In genomic region chr6:129444683-129445082, GRCh38 we compare ENCODE assay signal across 26 cellular contexts.
"Had no signal": no experiment of that assay in that cellular context is flagged by ENCODE, and none has a peak within 500 bp of the region (broad histone marks: within the 10 kb centered on the region; RNA-seq: fewer than 3 reads in every experiment).

No MANE protein-coding gene starts in this region.

- H3K27me3 Mint-ChIP-seq: activated CD4-positive, alpha-beta T cell treated with anti-CD3 and anti-CD28 coated beads, Interleukin-2, amount 10 ng/mL, durations not matched to agents 24 days and 14 days had no signal

- H3K4me1 ChIP-seq: SJSA1 had no signal

- ATAC-seq: activated T-cell treated with anti-CD3 and anti-CD28 coated beads, Interleukin-2, amount 50 U/mL, for 4 hours; Panc1 had no signal

- H3K36me3 Mint-ChIP-seq: brain had no signal

- H3K27ac Mint-ChIP-seq: activated CD4-positive, alpha-beta T cell treated with anti-CD3 and anti-CD28 coated beads, Interleukin-2, amount 10 ng/mL, durations not matched to agents 24 days and 14 days; activated T-helper 1 cell treated with anti-CD3 and anti-CD28 coated beads, Interleukin-12 subunit alpha, Interleukin-12 subunit beta, Interleukin-2, Interleukin-4 antibody, amounts not matched to agents 30 ng/mL and 10 ng/mL and 1 ng/mL, durations not matched to agents 14 hours and 24 hours and 36 hours; brain; T-helper 1 cell treated with Interleukin-12 subunit alpha and Interleukin-12 subunit beta and Interleukin-4 antibody, amounts not matched to agents 30 μg/mL and 1 μg/mL, for 36 hours; T-helper 2 cell treated with Interferon-gamma antibody and Interleukin-4, amounts not matched to agents 5 μg/mL and 100 μg/mL, for 36 hours had no signal

- H3K27me3 ChIP-seq: SJSA1 had no signal

- H3K36me3 ChIP-seq: SJSA1 had no signal

- H3K9me3 Mint-ChIP-seq: activated T-cell treated with anti-CD3 and anti-CD28 coated beads, Interleukin-2, amount 50 U/mL, for 4 hours; brain; T-helper 2 cell treated with Interferon-gamma antibody and Interleukin-4, amounts not matched to agents 5 μg/mL and 100 μg/mL, for 36 hours had no signal

- H3K27ac ChIP-seq: KMS-11, SJSA1 had no signal

- H3K4me3 Mint-ChIP-seq: activated CD4-positive, alpha-beta T cell treated with anti-CD3 and anti-CD28 coated beads, Interleukin-2, amount 10 ng/mL, durations not matched to agents 24 days and 14 days; activated T-cell treated with anti-CD3 and anti-CD28 coated beads, Interleukin-2, amount 50 U/mL, for 4 hours; activated T-helper 1 cell treated with anti-CD3 and anti-CD28 coated beads, Interleukin-12 subunit alpha, Interleukin-12 subunit beta, Interleukin-2, Interleukin-4 antibody, amounts not matched to agents 30 ng/mL and 10 ng/mL and 1 ng/mL, durations not matched to agents 14 hours and 24 hours and 36 hours; brain; T-helper 1 cell treated with Interleukin-12 subunit alpha and Interleukin-12 subunit beta and Interleukin-4 antibody, amounts not matched to agents 30 μg/mL and 1 μg/mL, for 36 hours; T-helper 2 cell treated with Interferon-gamma antibody and Interleukin-4, amounts not matched to agents 5 μg/mL and 100 μg/mL, for 36 hours had no signal

- DNase-seq: activated CD4-positive, alpha-beta T cell treated with anti-CD3 and anti-CD28 coated beads, Interleukin-2, amount 10 ng/mL, durations not matched to agents 24 days and 14 days; activated CD4-positive, alpha-beta T cell treated with anti-CD3 and anti-CD28 coated beads, Interleukin-2, amount 50 U/mL, for 4 hours; activated CD8-positive, alpha-beta memory T cell treated with anti-CD3 and anti-CD28 coated beads, Interleukin-2, amount 50 U/mL, for 4 hours; activated gamma-delta T cell treated with Interleukin-2 at 50 U/mL for 16 hours; activated naive CD4-positive, alpha-beta T cell treated with anti-CD3 and anti-CD28 coated beads, Interleukin-2, amount 50 U/mL, for 16 hours; activated T-cell treated with anti-CD3 and anti-CD28 coated beads for 4 hours; activated T-cell treated with anti-CD3 and anti-CD28 coated beads, Interleukin-2, amount 50 U/mL, for 4 hours; anterior cingulate cortex; caudate nucleus; MM.1S; MV-4-11; NCI-H1092; NCI-H1436 treated with DMSO at 0.1 percent for 48 hours; NCI-H1694 treated with DMSO at 0.1 percent for 48 hours; NCI-H2029; NCI-H345; NCI-H524 treated with DMSO at 0.1 percent for 48 hours; SHP77 treated with DMSO at 0.1 percent for 48 hours; SK-N-SH had no signal

- H3K4me3 ChIP-seq: SJSA1 had no signal

- H3K9me3 ChIP-seq: SJSA1, SK-N-SH had no signal
